In genomic region chr9:135326633-135327152, GRCh38 we compare ENCODE assay signal across 26 cellular contexts.
A peak's percentile ranks its signal among the peaks of the same experiment; 100 is the strongest.
DNase-seq lines count a peak whose midpoint lies in the region; ATAC-seq and TF ChIP-seq lines count a peak whose summit lies in the region.
"Had no signal": no experiment of that assay in that cellular context is flagged by ENCODE, and none has a peak within 500 bp of the region (broad histone marks: within the 10 kb centered on the region; RNA-seq: fewer than 3 reads in every experiment).

No MANE protein-coding gene starts in this region.

- no peaks in the 10 kb centered on the region for H3K4me1 ChIP-seq in upper lobe of right lung
- H3K4me1 ChIP-seq: HAP-1 had no signal

- H3K4me3 ChIP-seq in upper lobe of right lung = no peak overlapping the region
- H3K4me3 ChIP-seq: BLaER1, GM12878, GM23248, HAP-1, K562 had no signal

- intact Hi-C loops in upper lobe of right lung (cut with DNase I) = no loop called here

- no peak overlapping the region for H3K27ac ChIP-seq in upper lobe of right lung
- H3K27ac ChIP-seq: BLaER1, GM23248, RWPE1 had no signal

- no peaks in the 10 kb centered on the region for H3K27me3 ChIP-seq in upper lobe of right lung
- H3K27me3 ChIP-seq: BLaER1 had no signal

- ATAC-seq in left lobe of liver = no peak
- no peak for ATAC-seq in upper lobe of right lung
- ATAC-seq: GM12878, K562 had no signal

- no peaks in the 10 kb centered on the region for H3K9me3 ChIP-seq in upper lobe of right lung
- H3K9me3 ChIP-seq: BLaER1, HAP-1 had no signal

- peak; percentile 10 for DNase-seq in activated CD8-positive, alpha-beta memory T cell treated with anti-CD3 and anti-CD28 coated beads, Interleukin-2, amount 50 U/mL, for 48 hours
- no peak for DNase-seq in activated CD8-positive, alpha-beta memory T cell treated with anti-CD3 and anti-CD28 coated beads for 24 hours
- DNase-seq in Daoy (ENCODE audit: low read depth) (peak; percentile 1), left lobe of liver (ENCODE audit: low spot score) (peak; percentile 27), upper lobe of right lung (peak; percentile 38), NCI-H345 treated with DMSO at 0.1 percent for 48 hours (lab: John Stamatoyannopoulos, UW; ENCODE audit: unreplicated experiment) (no peak), NCI-H1436 (lab: John Stamatoyannopoulos, UW) (no peak)
- DNase-seq: CD4-positive, CD25-positive, alpha-beta regulatory T cell; DMS53; GM23248; HFFc6; Kasumi-1; NCI-H1092 treated with DMSO at 0.1 percent for 48 hours; NCI-H1436 treated with DMSO at 0.1 percent for 48 hours; NCI-H187 treated with DMSO at 0.1 percent for 48 hours; NCI-H2107; NCI-H446 treated with DMSO at 0.1 percent for 48 hours; NCI-H526; NCI-H82; NK-92 treated with Interleukin-12 subunit alpha and Interleukin-12 subunit beta, amount 100 ng/mL, for 24 hours; SHP77 had no signal

- TF ChIP-seq CTCF in upper lobe of right lung (IDR thresholded peaks at IDR 0.05) = no peak

- no peaks in the 10 kb centered on the region for H3K36me3 ChIP-seq in upper lobe of right lung
- H3K36me3 ChIP-seq: BLaER1, HAP-1 had no signal

Comparison
In these comparisons a context has a peak if more than half of its experiments do, and no peak if none do; other contexts are left out.
1. DNase-seq: peak in activated CD8-positive, alpha-beta memory T cell treated with anti-CD3 and anti-CD28 coated beads, Interleukin-2, amount 50 U/mL, for 48 hours (single experiment), Daoy (single experiment), left lobe of liver (single experiment) and upper lobe of right lung (single experiment); none in activated CD8-positive, alpha-beta memory T cell treated with anti-CD3 and anti-CD28 coated beads for 24 hours (single experiment), NCI-H345 treated with DMSO at 0.1 percent for 48 hours (single experiment) and NCI-H1436 (single experiment).